Comparison of ENCODE assay signal across 37 cellular contexts in the genomic region with DNA sequence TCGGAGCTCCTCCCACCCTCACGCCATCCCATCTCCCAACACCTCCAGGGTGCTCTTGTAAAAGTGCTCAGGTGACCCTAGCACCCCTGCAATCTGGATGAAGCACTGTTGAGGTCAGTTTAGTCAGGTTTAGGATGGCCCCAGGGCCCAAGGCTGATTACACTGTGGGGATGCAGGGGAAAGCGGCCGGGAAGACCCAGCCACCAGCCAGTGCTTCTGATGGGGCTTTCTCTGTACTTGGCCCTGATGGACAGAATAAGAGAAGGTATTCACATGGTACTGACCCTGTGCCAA. TPM values are rescaled to one million over a fixed set of nuclear protein-coding genes. Genes with fewer than 3 reads are reported as not detected.
"Had no signal": no experiment of that assay in that cellular context is flagged by ENCODE, and none has a peak within 500 bp of the region (broad histone marks: within the 10 kb centered on the region; RNA-seq: fewer than 3 reads in every experiment).

No MANE protein-coding gene starts in this region.

- H3K27me3 Mint-ChIP-seq: activated CD8-positive, alpha-beta T cell treated with anti-CD3 and anti-CD28 coated beads for 36 hours; activated naive CD8-positive, alpha-beta T cell; activated T-helper 17 cell treated with anti-CD3 and anti-CD28 coated beads, Interleukin-2, amount 50 U/mL, for 72 hours; central memory CD8-positive, alpha-beta T cell had no signal

- H3K4me3 Mint-ChIP-seq: activated CD8-positive, alpha-beta T cell treated with anti-CD3 and anti-CD28 coated beads for 36 hours; activated naive CD8-positive, alpha-beta T cell; activated T-cell treated with anti-CD3 and anti-CD28 coated beads, Interleukin-2, amount 50 U/mL, for 72 hours; activated T-helper 17 cell treated with anti-CD3 and anti-CD28 coated beads, Interleukin-2, amount 50 U/mL, for 72 hours; central memory CD8-positive, alpha-beta T cell; T-helper 1 cell treated with Interleukin-12 subunit alpha and Interleukin-12 subunit beta and Interleukin-4 antibody, amounts not matched to agents 30 μg/mL and 1 μg/mL, for 36 hours; T-helper 2 cell treated with Interferon-gamma antibody and Interleukin-4, amounts not matched to agents 5 μg/mL and 100 μg/mL, for 36 hours; WTC11 had no signal

- ATAC-seq: activated CD4-positive, CD25-positive, alpha-beta regulatory T cell treated with anti-CD3 and anti-CD28 coated beads, Interleukin-2, amount 50 U/mL, for 24 hours; activated CD8-positive, alpha-beta T cell treated with anti-CD3 and anti-CD28 coated beads for 36 hours; activated T-cell treated with anti-CD3 and anti-CD28 coated beads, Interleukin-2, amount 50 U/mL, for 72 hours; activated T-helper 17 cell treated with anti-CD3 and anti-CD28 coated beads, Interleukin-2, amount 50 U/mL, for 72 hours; K562; Panc1; WTC11 had no signal

- H3K27me3 ChIP-seq: ascending aorta, cardiac muscle cell, SJSA1 had no signal

- H3K9me3 Mint-ChIP-seq: activated CD8-positive, alpha-beta T cell treated with anti-CD3 and anti-CD28 coated beads for 36 hours; activated T-cell treated with anti-CD3 and anti-CD28 coated beads, Interleukin-2, amount 50 U/mL, for 72 hours; activated T-helper 17 cell treated with anti-CD3 and anti-CD28 coated beads, Interleukin-2, amount 50 U/mL, for 72 hours; central memory CD8-positive, alpha-beta T cell; T-helper 1 cell treated with Interleukin-12 subunit alpha and Interleukin-12 subunit beta and Interleukin-4 antibody, amounts not matched to agents 30 μg/mL and 1 μg/mL, for 36 hours; T-helper 2 cell treated with Interferon-gamma antibody and Interleukin-4, amounts not matched to agents 5 μg/mL and 100 μg/mL, for 36 hours; WTC11 had no signal

- H3K36me3 ChIP-seq: cardiac muscle cell, SJSA1 had no signal

- H3K4me2 ChIP-seq: SK-N-SH had no signal

- DNase-seq: activated CD4-positive, alpha-beta T cell treated with anti-CD3 and anti-CD28 coated beads for 48 hours; activated CD4-positive, alpha-beta T cell treated with anti-CD3 and anti-CD28 coated beads, Interleukin-2, amount 50 U/mL, for 4 hours; activated CD8-positive, alpha-beta T cell treated with anti-CD3 and anti-CD28 coated beads for 36 hours; activated gamma-delta T cell; activated naive CD4-positive, alpha-beta T cell treated with Interleukin-2 at 50 U/mL for 16 hours; activated T-cell treated with anti-CD3 and anti-CD28 coated beads, Interleukin-2, amount 50 U/mL, for 1 hour; activated T-cell treated with anti-CD3 and anti-CD28 coated beads, Interleukin-2, amount 50 U/mL, for 72 hours; amygdala; IMR-90; NCI-H1092 treated with DMSO at 0.1 percent for 48 hours; NCI-H1417; NCI-H146; NCI-H187; NCI-H2029 treated with DMSO at 0.1 percent for 48 hours; NCI-H2107; NCI-H2171 treated with DMSO at 0.1 percent for 48 hours; NCI-H2227 treated with DMSO at 0.1 percent for 48 hours; NCI-H446; NCI-H510A treated with DMSO at 0.1 percent for 48 hours; NCI-H69; NCI-H82; SHP77 treated with DMSO at 0.1 percent for 48 hours; SK-N-SH had no signal

- H3K4me3 ChIP-seq: ascending aorta, cardiac muscle cell, K562, SJSA1 had no signal

- H3K9me3 ChIP-seq: ascending aorta, SJSA1, SK-N-SH had no signal

- H3K27ac Mint-ChIP-seq: activated CD8-positive, alpha-beta T cell treated with anti-CD3 and anti-CD28 coated beads for 36 hours; activated naive CD8-positive, alpha-beta T cell; activated T-cell treated with anti-CD3 and anti-CD28 coated beads, Interleukin-2, amount 50 U/mL, for 72 hours; activated T-helper 17 cell treated with anti-CD3 and anti-CD28 coated beads, Interleukin-2, amount 50 U/mL, for 72 hours; T-helper 1 cell treated with Interleukin-12 subunit alpha and Interleukin-12 subunit beta and Interleukin-4 antibody, amounts not matched to agents 30 μg/mL and 1 μg/mL, for 36 hours; T-helper 2 cell treated with Interferon-gamma antibody and Interleukin-4, amounts not matched to agents 5 μg/mL and 100 μg/mL, for 36 hours; WTC11 had no signal

- H3K27ac ChIP-seq: ascending aorta, cardiac muscle cell, SJSA1 had no signal

- H3K4me1 ChIP-seq: ascending aorta, SJSA1 had no signal

RNA-seq across cellular contexts. Expression of gene TPBGL, which starts 28.7 kb away (rescaled TPM):
- total RNA-seq: ascending aorta, IMR-90, M059J, RPMI7951, SJSA1 had no signal
